In genomic region chr10:42707229-42707628, GRCh38 we compare ENCODE assay signal across 20 cellular contexts.
"Had no signal": no experiment of that assay in that cellular context is flagged by ENCODE, and none has a peak within 500 bp of the region (broad histone marks: within the 10 kb centered on the region; RNA-seq: fewer than 3 reads in every experiment).

No MANE protein-coding gene starts in this region.

- H3K9me3 ChIP-seq: heart left ventricle, upper lobe of left lung had no signal

- ATAC-seq: activated T-cell treated with anti-CD3 and anti-CD28 coated beads, Interleukin-2, amount 50 U/mL, for 72 hours; heart left ventricle; left colon; naive thymus-derived CD4-positive, alpha-beta T cell; stimulated activated naive CD8-positive, alpha-beta T cell treated with anti-CD3 and anti-CD28 coated beads, Interleukin-15, Interleukin-2, amounts not matched to agents 100 U/mL and 50 U/mL, for 24 hours had no signal

- H3K4me3 ChIP-seq: coronary artery, heart left ventricle, lung, upper lobe of left lung had no signal

- H3K27me3 ChIP-seq: upper lobe of left lung had no signal

- H3K4me1 ChIP-seq: heart left ventricle, upper lobe of left lung had no signal

- H3K27ac ChIP-seq: coronary artery, epithelial cell of prostate, heart left ventricle, upper lobe of left lung had no signal

- DNase-seq: activated CD4-positive, alpha-beta memory T cell treated with anti-CD3 and anti-CD28 coated beads for 36 hours; activated CD4-positive, alpha-beta T cell treated with anti-CD3 and anti-CD28 coated beads for 48 hours; activated CD4-positive, CD25-positive, alpha-beta regulatory T cell; activated effector memory CD4-positive, alpha-beta T cell treated with Interleukin-2 at 50 U/mL for 16 hours; activated naive CD4-positive, alpha-beta T cell treated with anti-CD3 and anti-CD28 coated beads for 36 hours; activated naive CD8-positive, alpha-beta T cell treated with anti-CD3 and anti-CD28 coated beads, Interleukin-2, amount 10 ng/mL, durations not matched to agents 7 days and 5 days; activated T-cell treated with anti-CD3 and anti-CD28 coated beads, Interleukin-2, amount 50 U/mL, for 72 hours; amniotic stem cell; cerebellar nuclear complex; heart left ventricle; islet precursor cell; left colon; naive thymus-derived CD4-positive, alpha-beta T cell; stimulated activated CD4-positive, alpha-beta T cell treated with anti-CD3 and anti-CD28 coated beads, Interleukin-4, amount 100 ng/mL, for 24 hours; stimulated activated naive CD8-positive, alpha-beta T cell treated with anti-CD3 and anti-CD28 coated beads, Interleukin-15, Interleukin-2, amounts not matched to agents 100 U/mL and 50 U/mL, for 24 hours; T-helper 1 cell; upper lobe of left lung had no signal

- H3K36me3 ChIP-seq: heart left ventricle, upper lobe of left lung had no signal
